Comparison of ENCODE assay signal across 8 cellular contexts in genomic region chr9:72579190-72579589, GRCh38. TPM values are rescaled to one million over a fixed set of nuclear protein-coding genes. Genes with fewer than 3 reads are reported as not detected.
DNase-seq lines count a peak whose midpoint lies in the region; ATAC-seq, FAIRE-seq and TF ChIP-seq lines count a peak whose summit lies in the region.

No MANE protein-coding gene starts in this region.

- FAIRE-seq in H54 (lab: Jason Lieb, UNC) = peak; percentile 98

- intact Hi-C loops in sciatic nerve (cut with DNase I) = no loop called here
- intact Hi-C loops in activated CD4-positive, alpha-beta T cell treated with anti-CD3 and anti-CD28 coated beads, Interleukin-2, amount 10 ng/mL, durations not matched to agents 24 days and 14 days (cut with micrococcal nuclease) = no loop called here

- H3K9me3 Mint-ChIP-seq in activated CD4-positive, alpha-beta T cell treated with anti-CD3 and anti-CD28 coated beads, Interleukin-2, amount 10 ng/mL, durations not matched to agents 24 days and 14 days = no peaks in the 10 kb centered on the region

- TF ChIP-seq POLR2A in H54 (IDR thresholded peaks at IDR 0.05; ENCODE audit: low read depth, low read length) = no peak

- TF ChIP-seq CTCF in VCaP (conservative IDR thresholded peaks at IDR 0.05) (no peak), GM13976 (IDR thresholded peaks at IDR 0.05; ENCODE audit: borderline replicate concordance, control extremely low read depth, extremely low read depth, insufficient read depth, missing control alignments) (no peak)

- peaks cover 37% of the 10 kb centered on the region for H3K4me1 Mint-ChIP-seq in activated CD4-positive, alpha-beta T cell treated with anti-CD3 and anti-CD28 coated beads, Interleukin-2, amount 10 ng/mL, durations not matched to agents 24 days and 14 days

- H3K4me3 Mint-ChIP-seq in activated CD4-positive, alpha-beta T cell treated with anti-CD3 and anti-CD28 coated beads, Interleukin-2, amount 10 ng/mL, durations not matched to agents 24 days and 14 days = no peak overlapping the region

- DNase-seq in H54 (ENCODE audit: insufficient read length, low spot score) (peak; percentile 75), glomerular visceral epithelial cell (ENCODE audit: extremely low spot score) (peak; percentile 55), sciatic nerve (ENCODE audit: low spot score) (peak; percentile 71), GM13976 (ENCODE audit: low spot score) (no peak), Kasumi-1 (lab: John Stamatoyannopoulos, UW) (no peak), DMS79 treated with DMSO at 0.1 percent for 48 hours (lab: John Stamatoyannopoulos, UW) (no peak)
- no peak for DNase-seq in activated CD4-positive, alpha-beta T cell treated with anti-CD3 and anti-CD28 coated beads, Interleukin-2, amount 10 ng/mL, durations not matched to agents 24 days and 14 days

- no peaks in the 10 kb centered on the region for H3K27me3 Mint-ChIP-seq in activated CD4-positive, alpha-beta T cell treated with anti-CD3 and anti-CD28 coated beads, Interleukin-2, amount 10 ng/mL, durations not matched to agents 24 days and 14 days

- in situ Hi-C loops in GM13976 (cut with MboI; ENCODE audit: low sequenced_read_pairs, unreplicated experiment) = loop anchor here (25.0 kb wide), 1 partner anchor 542 kb away; no protein-coding TSS in a partner anchor

- H3K27ac ChIP-seq in VCaP = peak overlapping the region; percentile 100

- peak; percentile 38 for ATAC-seq in sciatic nerve

- H3K36me3 Mint-ChIP-seq in activated CD4-positive, alpha-beta T cell treated with anti-CD3 and anti-CD28 coated beads, Interleukin-2, amount 10 ng/mL, durations not matched to agents 24 days and 14 days (ENCODE audit: low read depth) = no peaks in the 10 kb centered on the region

- H3K27ac Mint-ChIP-seq in activated CD4-positive, alpha-beta T cell treated with anti-CD3 and anti-CD28 coated beads, Interleukin-2, amount 10 ng/mL, durations not matched to agents 24 days and 14 days = no peak overlapping the region

RNA-seq across cellular contexts. Expression of gene TMC1, which starts 57.8 kb away (rescaled TPM):
- 0.36 TPM for total RNA-seq in sciatic nerve
- not detected in 2 replicates for total RNA-seq in activated CD4-positive, alpha-beta T cell treated with anti-CD3 and anti-CD28 coated beads, Interleukin-2, amount 10 ng/mL, durations not matched to agents 24 days and 14 days

Comparison
In these comparisons a context has a peak if more than half of its experiments do, and no peak if none do; other contexts are left out.
1. DNase-seq: peak in H54 (single experiment), glomerular visceral epithelial cell (single experiment) and sciatic nerve (single experiment); none in GM13976 (single experiment), Kasumi-1 (0 of 2), activated CD4-positive, alpha-beta T cell treated with anti-CD3 and anti-CD28 coated beads, Interleukin-2, amount 10 ng/mL, durations not matched to agents 24 days and 14 days (single experiment) and DMS79 treated with DMSO at 0.1 percent for 48 hours (single experiment).